26 cellular contexts compared by ENCODE assay signal in the genomic region with DNA sequence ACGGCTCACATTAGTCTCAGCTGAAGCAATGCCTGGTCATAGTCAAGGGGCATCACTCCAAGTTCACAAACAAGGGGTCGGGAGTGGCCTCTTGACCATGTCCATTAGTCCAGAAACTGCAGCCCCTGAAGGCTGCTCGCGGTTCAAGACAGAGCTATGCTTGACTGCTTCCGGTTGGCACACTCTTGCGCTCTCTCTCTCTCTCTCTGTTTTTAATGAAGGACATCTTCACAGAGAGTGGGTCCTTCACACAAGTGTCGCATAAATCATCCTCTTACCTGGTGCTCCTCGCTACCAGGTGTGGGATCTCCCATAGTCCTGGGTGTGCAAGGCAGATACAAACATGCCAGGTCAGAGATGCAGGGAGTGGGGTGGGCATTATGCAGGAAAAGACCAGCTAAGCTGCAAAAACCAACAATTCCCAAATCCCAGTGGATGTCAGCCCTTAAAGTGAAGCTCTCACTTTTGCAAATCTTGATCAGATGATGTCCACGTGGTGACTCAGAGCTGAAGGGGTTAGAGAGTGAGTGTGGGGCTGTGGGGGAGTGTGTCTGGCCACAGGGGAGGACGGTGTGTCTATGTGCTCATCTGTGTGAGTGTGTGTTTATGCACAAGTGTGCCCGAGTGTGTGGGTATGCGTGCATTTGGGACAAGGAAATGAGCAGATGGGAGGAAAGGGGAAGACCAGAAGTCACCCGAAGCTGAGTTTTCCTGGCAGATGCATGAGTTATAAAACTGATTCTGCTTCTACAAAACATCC.
A peak's percentile ranks its signal among the peaks of the same experiment; 100 is the strongest.
DNase-seq lines count a peak whose midpoint lies in the region; TF ChIP-seq lines count a peak whose summit lies in the region.
"Had no signal": no experiment of that assay in that cellular context is flagged by ENCODE, and none has a peak within 500 bp of the region (broad histone marks: within the 10 kb centered on the region; RNA-seq: fewer than 3 reads in every experiment).

No MANE protein-coding gene starts in this region.

- no peaks in the 10 kb centered on the region for H3K27me3 Mint-ChIP-seq in activated CD4-positive, alpha-beta memory T cell treated with anti-CD3 and anti-CD28 coated beads, Interleukin-2, amount 10 ng/mL, durations not matched to agents 7 days and 5 days
- H3K27me3 Mint-ChIP-seq in activated CD4-positive, alpha-beta memory T cell treated with anti-CD3 and anti-CD28 coated beads for 36 hours, result peaks cover 2% of the 10 kb centered on the region
- H3K27me3 Mint-ChIP-seq in osteocyte (ENCODE audit: unreplicated experiment), result no peaks in the 10 kb centered on the region
- H3K27me3 Mint-ChIP-seq: activated CD4-positive, alpha-beta T cell treated with anti-CD3 and anti-CD28 coated beads, Interleukin-2, amount 10 ng/mL, durations not matched to agents 7 days and 5 days; activated naive CD8-positive, alpha-beta T cell treated with anti-CD3 and anti-CD28 coated beads, Interleukin-2, amount 50 U/mL, for 24 hours had no signal

- peak; percentile 15 for DNase-seq in activated CD4-positive, alpha-beta memory T cell treated with anti-CD3 and anti-CD28 coated beads, Interleukin-2, amount 10 ng/mL, durations not matched to agents 7 days and 5 days
- DNase-seq in activated CD4-positive, alpha-beta memory T cell treated with anti-CD3 and anti-CD28 coated beads for 36 hours, result no peak
- DNase-seq in DMS79 (lab: John Stamatoyannopoulos, UW) (peak; percentile 26), NCI-H510A treated with DMSO at 0.1 percent for 48 hours (lab: John Stamatoyannopoulos, UW) (peak; percentile 84), osteocyte (ENCODE audit: extremely low spot score, unreplicated experiment) (peak; percentile 73), NCI-H1436 treated with DMSO at 0.1 percent for 48 hours (lab: John Stamatoyannopoulos, UW) (no peak), GM19240 (ENCODE audit: insufficient read length, low spot score) (no peak)
- no peak for DNase-seq in stimulated activated CD4-positive, alpha-beta T cell treated with anti-CD3 and anti-CD28 coated beads, Interleukin-4, amount 100 ng/mL, for 24 hours
- DNase-seq: activated B cell treated with CpG ODN at 0.5 μM for 24 hours; activated CD4-positive, alpha-beta T cell treated with anti-CD3 and anti-CD28 coated beads, Interleukin-2, amount 10 ng/mL, durations not matched to agents 7 days and 5 days; activated naive CD4-positive, alpha-beta T cell; activated naive CD8-positive, alpha-beta T cell treated with anti-CD3 and anti-CD28 coated beads, Interleukin-2, amount 50 U/mL, for 24 hours; COR-L47; cortex of kidney; DND-41; glutamatergic neuron; GOT3; HFFc6; IMR-90; mesenchymal stem cell; MV-4-11; NCI-H446; right lobe of liver; spleen; thyroid gland had no signal

- H3K27ac Mint-ChIP-seq in activated CD4-positive, alpha-beta memory T cell treated with anti-CD3 and anti-CD28 coated beads, Interleukin-2, amount 10 ng/mL, durations not matched to agents 7 days and 5 days, result no peak overlapping the region
- H3K27ac Mint-ChIP-seq in activated CD4-positive, alpha-beta memory T cell treated with anti-CD3 and anti-CD28 coated beads for 36 hours, result no peak overlapping the region
- H3K27ac Mint-ChIP-seq in osteocyte (ENCODE audit: unreplicated experiment), result no peak overlapping the region
- H3K27ac Mint-ChIP-seq: activated B cell treated with CpG ODN at 0.5 μM for 24 hours; activated CD4-positive, alpha-beta T cell treated with anti-CD3 and anti-CD28 coated beads, Interleukin-2, amount 10 ng/mL, durations not matched to agents 7 days and 5 days; activated naive CD8-positive, alpha-beta T cell treated with anti-CD3 and anti-CD28 coated beads, Interleukin-2, amount 50 U/mL, for 24 hours; B cell; HFFc6 had no signal

- intact Hi-C loops in activated CD4-positive, alpha-beta memory T cell treated with anti-CD3 and anti-CD28 coated beads for 36 hours (cut with micrococcal nuclease), result no loop called here

- no peak for TF ChIP-seq CTCF in osteocyte (IDR thresholded peaks at IDR 0.05)

- H3K4me1 Mint-ChIP-seq in activated CD4-positive, alpha-beta memory T cell treated with anti-CD3 and anti-CD28 coated beads, Interleukin-2, amount 10 ng/mL, durations not matched to agents 7 days and 5 days, result no peaks in the 10 kb centered on the region
- no peaks in the 10 kb centered on the region for H3K4me1 Mint-ChIP-seq in activated CD4-positive, alpha-beta memory T cell treated with anti-CD3 and anti-CD28 coated beads for 36 hours (ENCODE audit: low read depth)
- no peaks in the 10 kb centered on the region for H3K4me1 Mint-ChIP-seq in osteocyte (ENCODE audit: unreplicated experiment)
- H3K4me1 Mint-ChIP-seq: activated B cell treated with CpG ODN at 0.5 μM for 24 hours; activated CD4-positive, alpha-beta T cell treated with anti-CD3 and anti-CD28 coated beads, Interleukin-2, amount 10 ng/mL, durations not matched to agents 7 days and 5 days; activated naive CD8-positive, alpha-beta T cell treated with anti-CD3 and anti-CD28 coated beads, Interleukin-2, amount 50 U/mL, for 24 hours; B cell had no signal

- H3K36me3 Mint-ChIP-seq in activated CD4-positive, alpha-beta memory T cell treated with anti-CD3 and anti-CD28 coated beads, Interleukin-2, amount 10 ng/mL, durations not matched to agents 7 days and 5 days (ENCODE audit: low read depth), result no peaks in the 10 kb centered on the region
- no peaks in the 10 kb centered on the region for H3K36me3 Mint-ChIP-seq in activated CD4-positive, alpha-beta memory T cell treated with anti-CD3 and anti-CD28 coated beads for 36 hours
- no peaks in the 10 kb centered on the region for H3K36me3 Mint-ChIP-seq in osteocyte (ENCODE audit: unreplicated experiment)

- POLR2A ChIA-PET in activated CD4-positive, alpha-beta memory T cell treated with anti-CD3 and anti-CD28 coated beads, Interleukin-2, amount 10 ng/mL, durations not matched to agents 7 days and 5 days (lab: Charles Lee), result no interaction called here
- POLR2A ChIA-PET in activated CD4-positive, alpha-beta memory T cell treated with anti-CD3 and anti-CD28 coated beads for 36 hours (lab: Charles Lee), result no interaction called here

- H3K9me3 Mint-ChIP-seq in activated CD4-positive, alpha-beta memory T cell treated with anti-CD3 and anti-CD28 coated beads, Interleukin-2, amount 10 ng/mL, durations not matched to agents 7 days and 5 days, result no peaks in the 10 kb centered on the region
- no peaks in the 10 kb centered on the region for H3K9me3 Mint-ChIP-seq in activated CD4-positive, alpha-beta memory T cell treated with anti-CD3 and anti-CD28 coated beads for 36 hours
- H3K9me3 Mint-ChIP-seq in osteocyte (ENCODE audit: unreplicated experiment), result no peaks in the 10 kb centered on the region
- H3K9me3 Mint-ChIP-seq: activated B cell treated with CpG ODN at 0.5 μM for 24 hours; activated CD4-positive, alpha-beta T cell treated with anti-CD3 and anti-CD28 coated beads, Interleukin-2, amount 10 ng/mL, durations not matched to agents 7 days and 5 days; activated naive CD8-positive, alpha-beta T cell treated with anti-CD3 and anti-CD28 coated beads, Interleukin-2, amount 50 U/mL, for 24 hours had no signal

- H3K4me3 Mint-ChIP-seq in activated CD4-positive, alpha-beta memory T cell treated with anti-CD3 and anti-CD28 coated beads, Interleukin-2, amount 10 ng/mL, durations not matched to agents 7 days and 5 days, result no peak overlapping the region
- no peak overlapping the region for H3K4me3 Mint-ChIP-seq in activated CD4-positive, alpha-beta memory T cell treated with anti-CD3 and anti-CD28 coated beads for 36 hours
- no peak overlapping the region for H3K4me3 Mint-ChIP-seq in osteocyte (ENCODE audit: unreplicated experiment)
- H3K4me3 Mint-ChIP-seq: activated B cell treated with CpG ODN at 0.5 μM for 24 hours; activated CD4-positive, alpha-beta T cell treated with anti-CD3 and anti-CD28 coated beads, Interleukin-2, amount 10 ng/mL, durations not matched to agents 7 days and 5 days; activated naive CD8-positive, alpha-beta T cell treated with anti-CD3 and anti-CD28 coated beads, Interleukin-2, amount 50 U/mL, for 24 hours; B cell; HFFc6 had no signal

- CTCF ChIA-PET in activated CD4-positive, alpha-beta memory T cell treated with anti-CD3 and anti-CD28 coated beads, Interleukin-2, amount 10 ng/mL, durations not matched to agents 7 days and 5 days (lab: Charles Lee), result no interaction called here
- CTCF ChIA-PET in activated CD4-positive, alpha-beta memory T cell treated with anti-CD3 and anti-CD28 coated beads for 36 hours (lab: Charles Lee), result no interaction called here

Comparison
In these comparisons a context has a peak if more than half of its experiments do, and no peak if none do; other contexts are left out.
1. DNase-seq: peak in activated CD4-positive, alpha-beta memory T cell treated with anti-CD3 and anti-CD28 coated beads, Interleukin-2, amount 10 ng/mL, durations not matched to agents 7 days and 5 days (single experiment), DMS79 (single experiment), NCI-H510A treated with DMSO at 0.1 percent for 48 hours (single experiment) and osteocyte (single experiment); none in activated CD4-positive, alpha-beta memory T cell treated with anti-CD3 and anti-CD28 coated beads for 36 hours (single experiment), NCI-H1436 treated with DMSO at 0.1 percent for 48 hours (single experiment), stimulated activated CD4-positive, alpha-beta T cell treated with anti-CD3 and anti-CD28 coated beads, Interleukin-4, amount 100 ng/mL, for 24 hours (single experiment) and GM19240 (single experiment).